Comparison of ENCODE assay signal across 26 cellular contexts in genomic region chr17:10603889-10604288, GRCh38. TPM values are rescaled to one million over a fixed set of nuclear protein-coding genes. Genes with fewer than 3 reads are reported as not detected.
"Had no signal": no experiment of that assay in that cellular context is flagged by ENCODE, and none has a peak within 500 bp of the region (broad histone marks: within the 10 kb centered on the region; RNA-seq: fewer than 3 reads in every experiment).

No MANE protein-coding gene starts in this region.

- ATAC-seq: stimulated activated memory B cell treated with anti-CD40 and anti-IgM and Interleukin-4, amounts not matched to agents 10 μg/mL and 1 μg/mL and 100 μg/mL, for 72 hours; stimulated activated naive B cell treated with anti-CD40 and anti-IgM and Interleukin-4, amounts not matched to agents 10 μg/mL and 1 μg/mL and 100 μg/mL, for 72 hours; stimulated activated naive CD8-positive, alpha-beta T cell treated with anti-CD3 and anti-CD28 coated beads, Interleukin-15, amount 100 ng/mL, for 72 hours; stimulated activated naive CD8-positive, alpha-beta T cell treated with anti-CD3 and anti-CD28 coated beads, Interleukin-15, Interleukin-2, amounts not matched to agents 100 U/mL and 50 U/mL, for 24 hours; upper lobe of right lung had no signal

- H3K27ac ChIP-seq: stomach, suprapubic skin, testis, thoracic aorta, thyroid gland, tibial artery, tibial nerve, transverse colon, upper lobe of left lung, upper lobe of right lung, uterus, vagina had no signal

- H3K27me3 ChIP-seq: tibial nerve, transverse colon, upper lobe of left lung, upper lobe of right lung, uterus, vagina had no signal

- H3K9me3 ChIP-seq: stomach, suprapubic skin, testis, thoracic aorta, thyroid gland, tibial artery, tibial nerve, transverse colon, upper lobe of left lung, upper lobe of right lung, uterus, vagina had no signal

- H3K4me1 ChIP-seq: stomach, suprapubic skin, testis, thyroid gland, tibial artery, tibial nerve, transverse colon, upper lobe of left lung, upper lobe of right lung, uterus, vagina had no signal

- H3K4me3 ChIP-seq: stomach, suprapubic skin, testis, thoracic aorta, thyroid gland, tibial artery, tibial nerve, transverse colon, upper lobe of left lung, upper lobe of right lung, uterus, vagina had no signal

- DNase-seq: stimulated activated CD4-positive, alpha-beta T cell treated with anti-CD3 and anti-CD28 coated beads, Interleukin-2, amount 100 ng/mL, for 48 hours; stimulated activated CD4-positive, alpha-beta T cell treated with anti-CD3 and anti-CD28 coated beads, Interleukin-4, amount 100 ng/mL, for 1 hour; stimulated activated CD4-positive, alpha-beta T cell treated with anti-CD3 and anti-CD28 coated beads, Interleukin-4, amount 100 ng/mL, for 24 hours; stimulated activated CD4-positive, alpha-beta T cell treated with anti-CD3 and anti-CD28 coated beads, Interleukin-4, amount 100 ng/mL, for 4 hours; stimulated activated CD8-positive, alpha-beta memory T cell treated with anti-CD3 and anti-CD28 coated beads, Interleukin-4, amount 100 ng/mL, for 48 hours; stimulated activated naive B cell treated with anti-CD40 and anti-IgM and Interleukin-4, amounts not matched to agents 10 μg/mL and 1 μg/mL and 100 μg/mL, for 72 hours; stimulated activated naive CD4-positive, alpha-beta T cell; stimulated activated naive CD4-positive, alpha-beta T cell treated with Interleukin-2 at 50 U/mL for 16 hours; stimulated activated naive CD8-positive, alpha-beta T cell treated with anti-CD3 and anti-CD28 coated beads, Interleukin-15, amount 100 ng/mL, for 72 hours; stimulated activated naive CD8-positive, alpha-beta T cell treated with anti-CD3 and anti-CD28 coated beads, Interleukin-15, Interleukin-2, amounts not matched to agents 100 U/mL and 50 U/mL, for 24 hours; stomach; substantia nigra; testis; thyroid gland; tibial artery; transverse colon; trophoblast cell; upper lobe of left lung; upper lobe of right lung; uterus had no signal

- H3K36me3 ChIP-seq: stomach, suprapubic skin, thoracic aorta, thyroid gland, tibial artery, tibial nerve, transverse colon, upper lobe of left lung, upper lobe of right lung, uterus, vagina had no signal

RNA-seq across cellular contexts. Expression of gene MYH2, which starts 54.4 kb away (rescaled TPM):
- total RNA-seq: subcutaneous adipose tissue, suprapubic skin, thyroid gland, tibial nerve, vagina had no signal
